Comparison of ENCODE assay signal across 8 cellular contexts in the genomic region with DNA sequence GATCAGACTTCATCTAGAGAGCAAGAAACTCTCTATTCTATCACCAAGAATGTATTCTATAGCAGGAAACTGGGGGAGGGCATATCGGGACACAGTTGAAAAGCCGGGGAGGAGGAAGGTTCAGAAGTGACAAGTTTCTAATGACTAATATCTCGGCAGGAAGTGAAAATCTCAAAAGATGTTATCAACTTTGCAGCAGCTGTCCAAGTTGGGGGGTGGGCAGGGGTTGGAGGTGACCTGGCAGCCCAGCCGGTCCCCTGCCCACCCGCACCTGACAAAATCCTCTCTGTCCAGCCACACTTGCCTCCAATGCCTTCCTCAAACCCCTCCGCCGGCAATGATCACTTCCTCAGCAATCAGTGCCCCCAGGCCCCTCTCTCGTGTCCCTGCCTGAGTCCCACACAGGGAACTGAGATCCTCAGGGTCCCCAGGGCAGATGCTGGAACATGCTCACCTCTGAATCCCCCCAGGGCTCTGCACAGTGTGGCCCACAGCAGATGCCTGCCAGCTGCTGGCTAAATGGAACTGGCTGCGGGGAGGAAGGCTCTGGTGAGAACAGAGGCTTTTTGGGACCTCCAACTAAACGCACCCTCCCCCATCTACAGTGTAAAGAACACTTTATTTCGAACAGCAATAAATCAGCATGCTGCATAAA. TPM values are rescaled to one million over a fixed set of nuclear protein-coding genes. Genes with fewer than 3 reads are reported as not detected.
A peak's percentile ranks its signal among the peaks of the same experiment; 100 is the strongest.
DNase-seq lines count a peak whose midpoint lies in the region; ATAC-seq and TF ChIP-seq lines count a peak whose summit lies in the region.

No MANE protein-coding gene starts in this region.

- H3K27me3 Mint-ChIP-seq in immature natural killer cell (ENCODE audit: low read depth in 3 of 3): peaks cover 2 to 26% (median 20%) of the 10 kb centered on the region in 3 donors

- peaks cover 96% of the 10 kb centered on the region for H3K79me2 ChIP-seq in DND-41 (ENCODE audit: insufficient read depth, low read length)

- H3K4me3 ChIP-seq in DND-41 (ENCODE audit: low read depth in 1 of 2, low read length in 2 of 2): no peak overlapping the region
- H3K4me3 ChIP-seq in sigmoid colon: no peak overlapping the region

- H3K27ac Mint-ChIP-seq in immature natural killer cell: peak overlapping the region; percentile 97 to 99 (median 98)

- H2AFZ ChIP-seq in DND-41 (ENCODE audit: low read depth, low read length): no peak overlapping the region

- TF ChIP-seq EP300 in sigmoid colon (IDR thresholded peaks at IDR 0.05): no peak

- peaks cover 98 to 100% of the 10 kb centered on the region in 2 donors for H3K4me1 Mint-ChIP-seq in immature natural killer cell

- intact Hi-C loops in sigmoid colon (cut with DNase I): no loop called here

- TF ChIP-seq POLR2A in sigmoid colon (IDR thresholded peaks at IDR 0.05): no peak

- H3K36me3 ChIP-seq in DND-41 (ENCODE audit: insufficient read depth, low read length): peaks cover 19% of the 10 kb centered on the region
- no peaks in the 10 kb centered on the region for H3K36me3 ChIP-seq in sigmoid colon

- DNase-seq in DND-41: peak; percentile 73
- DNase-seq in T-helper 2 cell: peak in 3 of 5 experiments; percentile 53 to 90 (median 59)
- peak; percentile 60 to 68 (median 66) for DNase-seq in immature natural killer cell
- no peak for DNase-seq in sigmoid colon
- DNase-seq in NCI-H82 (lab: John Stamatoyannopoulos, UW): no peak
- no peak for DNase-seq in GM03348 (ENCODE audit: low spot score)

- H4K20me1 ChIP-seq in DND-41 (ENCODE audit: insufficient read depth, low read length): peaks cover 92% of the 10 kb centered on the region

- 40 to 78% methylated on average over 11 of the region's 11 CpGs for WGBS in sigmoid colon, 2 donors

- no peak for TF ChIP-seq CTCF in DND-41 (IDR thresholded peaks at IDR 0.05; ENCODE audit: borderline replicate concordance, extremely low read depth, low read length, poor library complexity, severe bottlenecking)
- no peak for TF ChIP-seq CTCF in sigmoid colon (IDR thresholded peaks at IDR 0.05)

- H3K9ac ChIP-seq in DND-41 (ENCODE audit: low read depth, low read length): peak overlapping the region; percentile 33

- peaks cover 0 to 4% (median 0%) of the 10 kb centered on the region in 3 donors for H3K36me3 Mint-ChIP-seq in immature natural killer cell

- peaks cover 72% of the 10 kb centered on the region for H3K4me1 ChIP-seq in DND-41 (ENCODE audit: insufficient read depth, low read length)
- peaks cover 0 to 12% (median 11%) of the 10 kb centered on the region in 4 donors for H3K4me1 ChIP-seq in sigmoid colon

- peak overlapping the region; percentile 50 for H3K4me2 ChIP-seq in DND-41 (ENCODE audit: insufficient read depth, low read length)

- H3K9me3 Mint-ChIP-seq in immature natural killer cell: no peaks in the 10 kb centered on the region

- H3K9me3 ChIP-seq in DND-41 (ENCODE audit: insufficient read depth, low read length, severe bottlenecking) (no peaks in the 10 kb centered on the region), sigmoid colon (no peaks in the 10 kb centered on the region)

- peak overlapping the region; percentile 82 to 91 (median 84) for H3K4me3 Mint-ChIP-seq in immature natural killer cell

- H3K27ac ChIP-seq in DND-41 (ENCODE audit: low read length) (peak overlapping the region; percentile 76), sigmoid colon (peak overlapping the region in 1 of 4 donors; percentile 14)

- H3K27me3 ChIP-seq in DND-41 (ENCODE audit: insufficient read depth, low read length, poor library complexity) (no peaks in the 10 kb centered on the region), sigmoid colon (no peaks in the 10 kb centered on the region)

- peak; percentile 65 for ATAC-seq in DND-41 (ENCODE audit: insufficient read depth, low read depth)
- peak; percentile 58 for ATAC-seq in GM19452 (IDR thresholded peaks at IDR 0.05; ENCODE audit: unreplicated experiment)
- peak; percentile 66 for ATAC-seq in HG03432 (IDR thresholded peaks at IDR 0.05; ENCODE audit: unreplicated experiment)

RNA-seq across cellular contexts. Expression of a gene that starts 43.9 kb away (rescaled TPM):
- polyA plus RNA-seq in immature natural killer cell (10 to 100 TPM; 19.5 to 58.2 (median 21.2) TPM), sigmoid colon (10 to 100 TPM; 14.4 to 45.7 (median 21.0) TPM)
- 1 to 10 TPM in 3 of 4 donors, under 1 TPM in 1; 0.95 to 3.9 (median 1.4) TPM for total RNA-seq in sigmoid colon

Comparison
In these comparisons a context has a peak if more than half of its experiments do, and no peak if none do; other contexts are left out.
1. DNase-seq: peak in DND-41 (single experiment), T-helper 2 cell (3 of 5) and immature natural killer cell (3 of 3); none in sigmoid colon (single experiment), NCI-H82 (single experiment) and GM03348 (single experiment).
2. Peak in every context shown above with its lines, with median percentiles within 50 percentile points of each other: ATAC-seq.